Comparison of ENCODE assay signal across 22 cellular contexts in genomic region chr1:25042876-25043580, GRCh38.
DNase-seq lines count a peak whose midpoint lies in the region; ATAC-seq and TF ChIP-seq lines count a peak whose summit lies in the region.
"Had no signal": no experiment of that assay in that cellular context is flagged by ENCODE, and none has a peak within 500 bp of the region (broad histone marks: within the 10 kb centered on the region; RNA-seq: fewer than 3 reads in every experiment).

No MANE protein-coding gene starts in this region.

- POLR2A ChIA-PET in CD8-positive, alpha-beta T cell (lab: Charles Lee), result interaction anchor here (0.7 to 1.6 kb wide), 4 partner anchors 23 to 113 kb away, joined by 3 to 9 read pairs (median 4); partner anchors contain the start of gene RUNX3

- H3K9ac ChIP-seq in BLaER1, result no peak overlapping the region

- H3K27ac ChIP-seq in BLaER1 (no peak overlapping the region), osteoblast (ENCODE audit: low read depth, low read length) (no peak overlapping the region)
- H3K27ac ChIP-seq in CD8-positive, alpha-beta T cell (ENCODE audit: low read depth, low read length), result no peak overlapping the region
- H3K27ac ChIP-seq: A549, C4-2B had no signal

- no peaks in the 10 kb centered on the region for H3K36me3 Mint-ChIP-seq in CD8-positive, alpha-beta T cell
- H3K36me3 Mint-ChIP-seq in effector memory CD8-positive, alpha-beta T cell (ENCODE audit: insufficient read depth), result peaks cover 8% of the 10 kb centered on the region
- H3K36me3 Mint-ChIP-seq in osteocyte (ENCODE audit: unreplicated experiment), result no peaks in the 10 kb centered on the region
- H3K36me3 Mint-ChIP-seq: CD4-positive, CD25-positive, alpha-beta regulatory T cell had no signal

- CTCF ChIA-PET in CD8-positive, alpha-beta T cell (lab: Charles Lee), result interaction anchor here (0.9 to 8.0 kb wide), 13 partner anchors 18 to 195 kb away, joined by 3 to 95 read pairs (median 4); partner anchors contain the start of gene RUNX3

- H3K9me3 Mint-ChIP-seq in CD8-positive, alpha-beta T cell, result no peaks in the 10 kb centered on the region
- no peaks in the 10 kb centered on the region for H3K9me3 Mint-ChIP-seq in effector memory CD8-positive, alpha-beta T cell
- no peaks in the 10 kb centered on the region for H3K9me3 Mint-ChIP-seq in osteocyte (ENCODE audit: unreplicated experiment)
- H3K9me3 Mint-ChIP-seq: CD4-positive, CD25-positive, alpha-beta regulatory T cell had no signal

- H3K4me1 Mint-ChIP-seq in CD8-positive, alpha-beta T cell (ENCODE audit: low read depth), result peaks cover 25% of the 10 kb centered on the region
- H3K4me1 Mint-ChIP-seq in effector memory CD8-positive, alpha-beta T cell (ENCODE audit: low read depth in 2 of 2), result peaks cover 26 to 40% of the 10 kb centered on the region in 2 donors
- H3K4me1 Mint-ChIP-seq in osteocyte (ENCODE audit: unreplicated experiment), result no peaks in the 10 kb centered on the region

- H3K79me2 ChIP-seq in osteoblast (ENCODE audit: insufficient read depth, low read length), result no peaks in the 10 kb centered on the region

- peak overlapping the region; percentile 9; the same call in 1 of the 2 replicates for H3K4me2 ChIP-seq in BLaER1
- H3K4me2 ChIP-seq in osteoblast (ENCODE audit: insufficient read depth, low read length), result no peak overlapping the region
- H3K4me2 ChIP-seq: A549 had no signal

- H3K9me3 ChIP-seq in BLaER1 (0 out of 2 replicates have a peak, but pooled peaks cover 4% of the 10 kb centered on the region), osteoblast (ENCODE audit: low read depth, low read length) (no peaks in the 10 kb centered on the region)
- H3K9me3 ChIP-seq in CD8-positive, alpha-beta T cell (ENCODE audit: low read length), result no peaks in the 10 kb centered on the region
- H3K9me3 ChIP-seq: A549, BE2C had no signal

- H3K27me3 ChIP-seq in BLaER1, result no peaks in the 10 kb centered on the region
- no peaks in the 10 kb centered on the region for H3K27me3 ChIP-seq in CD8-positive, alpha-beta T cell (ENCODE audit: insufficient read depth, low read length)
- H3K27me3 ChIP-seq in osteoblast (ENCODE audit: insufficient read depth, low read length), result peaks cover 3% of the 10 kb centered on the region
- H3K27me3 ChIP-seq: BE2C had no signal

- no peaks in the 10 kb centered on the region for H4K20me1 ChIP-seq in BLaER1
- no peaks in the 10 kb centered on the region for H4K20me1 ChIP-seq in osteoblast (ENCODE audit: insufficient read depth, low read length)

- no peaks in the 10 kb centered on the region for H3K27me3 Mint-ChIP-seq in CD8-positive, alpha-beta T cell (ENCODE audit: low read depth)
- peaks cover 0 to 8% of the 10 kb centered on the region in 2 donors for H3K27me3 Mint-ChIP-seq in effector memory CD8-positive, alpha-beta T cell
- H3K27me3 Mint-ChIP-seq in osteocyte (ENCODE audit: unreplicated experiment), result peaks cover 47% of the 10 kb centered on the region
- H3K27me3 Mint-ChIP-seq: CD8-positive, alpha-beta memory T cell had no signal

- H3K4me3 ChIP-seq in BLaER1 (no peak overlapping the region), osteoblast (ENCODE audit: insufficient read depth, low read length) (no peak overlapping the region)
- H3K4me3 ChIP-seq in CD8-positive, alpha-beta T cell (ENCODE audit: low read depth, low read length), result no peak overlapping the region
- H3K4me3 ChIP-seq: A549, GM12878 had no signal

- H3K4me3 Mint-ChIP-seq in CD8-positive, alpha-beta T cell, result no peak overlapping the region
- peak overlapping the region; percentile 15 to 43 for H3K4me3 Mint-ChIP-seq in effector memory CD8-positive, alpha-beta T cell
- H3K4me3 Mint-ChIP-seq in osteocyte (ENCODE audit: unreplicated experiment), result no peak overlapping the region
- H3K4me3 Mint-ChIP-seq: CD4-positive, CD25-positive, alpha-beta regulatory T cell had no signal

- H3K27ac Mint-ChIP-seq in CD8-positive, alpha-beta T cell, result peak overlapping the region; percentile 10
- H3K27ac Mint-ChIP-seq in effector memory CD8-positive, alpha-beta T cell, result no peak overlapping the region
- no peak overlapping the region for H3K27ac Mint-ChIP-seq in osteocyte (ENCODE audit: unreplicated experiment)
- H3K27ac Mint-ChIP-seq: CD4-positive, CD25-positive, alpha-beta regulatory T cell had no signal

- TF ChIP-seq CTCF in CD8-positive, alpha-beta T cell (IDR thresholded peaks at IDR 0.05), result no peak
- TF ChIP-seq CTCF in osteoblast (IDR thresholded peaks at IDR 0.05; ENCODE audit: extremely low read depth, low read depth, low read length) (no peak), osteocyte (IDR thresholded peaks at IDR 0.05) (no peak)

- ATAC-seq in CD8-positive, alpha-beta T cell, result no peak
- ATAC-seq in effector memory CD8-positive, alpha-beta T cell (replicated peaks), result no peak
- ATAC-seq in GM19455 (IDR thresholded peaks at IDR 0.05; ENCODE audit: unreplicated experiment), result no peak
- ATAC-seq: A549, GM12878 had no signal

- no peak overlapping the region for H2AFZ ChIP-seq in osteoblast (ENCODE audit: low read length)

- no peak for DNase-seq in CD8-positive, alpha-beta T cell
- DNase-seq in effector memory CD8-positive, alpha-beta T cell, result no peak
- DNase-seq in osteoblast (ENCODE audit: insufficient read length, low spot score, missing footprints) (peak; percentile 62), osteocyte (ENCODE audit: extremely low spot score, unreplicated experiment) (no peak), SW 1271 (lab: John Stamatoyannopoulos, UW) (no peak)
- DNase-seq: 8988T; ACHN; AML-193; BE2C; CD4-positive, CD25-positive, alpha-beta regulatory T cell; DMS 273 treated with DMSO at 0.1 percent for 48 hours; DMS79; EL; GDM1; H7; HCEC 1CT had no signal

- H3K4me1 ChIP-seq in BLaER1 (peaks cover 28% of the 10 kb centered on the region), osteoblast (ENCODE audit: insufficient read depth, low read length) (no peaks in the 10 kb centered on the region)
- H3K4me1 ChIP-seq in CD8-positive, alpha-beta T cell (ENCODE audit: insufficient read depth, low read length), result peaks cover 18% of the 10 kb centered on the region
- H3K4me1 ChIP-seq: A549, BE2C had no signal

- intact Hi-C loops in CD8-positive, alpha-beta T cell (cut with DNase I, micrococcal nuclease), result no loop called here

- no peaks in the 10 kb centered on the region for H3K36me3 ChIP-seq in BLaER1
- H3K36me3 ChIP-seq in CD8-positive, alpha-beta T cell (ENCODE audit: insufficient read depth, low read length), result no peaks in the 10 kb centered on the region
- H3K36me3 ChIP-seq in osteoblast (ENCODE audit: insufficient read depth, low read length), result no peaks in the 10 kb centered on the region
- H3K36me3 ChIP-seq: BE2C had no signal

Comparison
In these comparisons a context has a peak if more than half of its experiments do, and no peak if none do; other contexts are left out.
1. H3K4me3 Mint-ChIP-seq: peak in effector memory CD8-positive, alpha-beta T cell (2 of 2); none in CD8-positive, alpha-beta T cell (single experiment) and osteocyte (single experiment).